Comparison of ENCODE assay signal across 32 cellular contexts in the genomic region with DNA sequence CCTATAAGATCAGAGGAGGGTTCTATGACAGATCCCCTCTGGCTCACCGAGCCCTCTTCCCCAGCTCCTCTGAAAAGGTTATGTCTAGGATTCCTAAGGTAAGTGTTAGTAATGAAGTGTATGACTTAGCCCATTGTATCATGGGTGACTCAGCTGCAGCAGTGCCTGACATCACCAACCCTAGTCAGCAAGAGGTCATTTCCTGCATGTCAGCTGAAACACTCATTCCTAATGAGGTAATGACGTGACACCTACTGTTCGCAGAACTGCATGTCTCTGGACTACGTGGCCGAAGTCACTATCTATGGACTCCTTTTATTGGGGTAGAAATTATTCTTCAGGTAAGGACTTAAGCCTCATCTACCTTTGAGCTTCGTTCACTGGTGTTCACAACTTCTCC.
DNase-seq lines count a peak whose midpoint lies in the region; ATAC-seq, FAIRE-seq and TF ChIP-seq lines count a peak whose summit lies in the region.
"Had no signal": no experiment of that assay in that cellular context is flagged by ENCODE, and none has a peak within 500 bp of the region (broad histone marks: within the 10 kb centered on the region; RNA-seq: fewer than 3 reads in every experiment).

No MANE protein-coding gene starts in this region.

- no peaks in the 10 kb centered on the region for H3K4me1 ChIP-seq in HepG2 (ENCODE audit: insufficient read depth, low read length)
- H3K4me1 ChIP-seq in right lobe of liver: no peaks in the 10 kb centered on the region
- H3K4me1 ChIP-seq in H1 (replicated peaks in 1 of 4; ENCODE audit: control insufficient read depth in 3 of 4, insufficient read depth in 4 of 4, low read length in 3 of 4): no peaks in the 10 kb centered on the region
- H3K4me1 ChIP-seq in MM.1S (ENCODE audit: low read length): no peaks in the 10 kb centered on the region
- H3K4me1 ChIP-seq: BLaER1, breast epithelium, Caco-2, lower lobe of right lung, parathyroid adenoma, upper lobe of left lung had no signal

- H4K8ac ChIP-seq in H1 (ENCODE audit: extremely low read depth, insufficient read depth, low read length): no peak overlapping the region

- H4K5ac ChIP-seq in H1 (ENCODE audit: insufficient read length, low read depth, low read length): no peak overlapping the region

- no peak overlapping the region for H2BK15ac ChIP-seq in H1 (ENCODE audit: low read length)

- H3F3A ChIP-seq in MM.1S (ENCODE audit: insufficient read depth, low read length): no peaks in the 10 kb centered on the region

- ATAC-seq in HepG2: no peak
- ATAC-seq in right lobe of liver: no peak
- no peak for ATAC-seq in GM21447 (IDR thresholded peaks at IDR 0.05; ENCODE audit: unreplicated experiment)
- ATAC-seq: activated T-cell treated with anti-CD3 and anti-CD28 coated beads, Interleukin-2, amount 50 U/mL, for 72 hours; heart left ventricle; lower lobe of right lung; right cardiac atrium had no signal

- H3K27me3 ChIP-seq in HepG2 (ENCODE audit: control insufficient read depth in 1 of 2, insufficient read depth in 2 of 2, low read length in 2 of 2): peaks cover 0 to 12% of the 10 kb centered on the region in 2 experiments; a peak in 3 of 5 replicates
- no peaks in the 10 kb centered on the region for H3K27me3 ChIP-seq in right lobe of liver
- no peaks in the 10 kb centered on the region for H3K27me3 ChIP-seq in H1 (replicated peaks in 1 of 4; ENCODE audit: control insufficient read depth in 3 of 4, extremely low read depth in 1 of 4, insufficient read depth in 3 of 4, low read length in 3 of 4)
- no peaks in the 10 kb centered on the region for H3K27me3 ChIP-seq in MM.1S (replicated peaks; ENCODE audit: insufficient read depth, low read length)
- H3K27me3 ChIP-seq: BLaER1, breast epithelium, heart left ventricle, upper lobe of left lung had no signal

- H3K27ac ChIP-seq in HepG2 (ENCODE audit: extremely low read length, insufficient read depth, low read length) (no peak overlapping the region), right lobe of liver (no peak overlapping the region), H1 (ENCODE audit: low read depth, low read length) (no peak overlapping the region), MM.1S (ENCODE audit: low read length) (no peak overlapping the region)
- H3K27ac ChIP-seq: BLaER1, breast epithelium, epithelial cell of prostate, heart left ventricle, lower lobe of right lung, parathyroid adenoma, upper lobe of left lung, WERI-Rb-1 had no signal

- H2AFZ ChIP-seq in HepG2 (ENCODE audit: low read length) (no peak overlapping the region), H1 (ENCODE audit: low read length) (no peak overlapping the region), MM.1S (ENCODE audit: low read length) (no peak overlapping the region)
- H2AFZ ChIP-seq: parathyroid adenoma had no signal

- H3K9me3 ChIP-seq in HepG2 (ENCODE audit: low read length): no peaks in the 10 kb centered on the region
- H3K9me3 ChIP-seq in right lobe of liver: no peaks in the 10 kb centered on the region
- H3K9me3 ChIP-seq in H1 (ENCODE audit: insufficient read depth in 2 of 2, low read depth in 1 of 2, low read length in 1 of 2): peaks cover 0 to 3% of the 10 kb centered on the region in 2 experiments; a peak in 2 of 4 replicates
- no peaks in the 10 kb centered on the region for H3K9me3 ChIP-seq in MM.1S (replicated peaks; ENCODE audit: insufficient read depth, low read length)
- H3K9me3 ChIP-seq: BLaER1, breast epithelium, Caco-2, heart left ventricle, lower lobe of right lung, upper lobe of left lung had no signal

- H3K56ac ChIP-seq in H1 (replicated peaks; ENCODE audit: insufficient read length, low read depth, low read length): no peak overlapping the region

- no peak overlapping the region for H3K18ac ChIP-seq in H1 (ENCODE audit: extremely low read depth, low read length)

- TF ChIP-seq CTCF in HepG2 (CRISPR knock-in tag; IDR thresholded peaks at IDR 0.05) (no peak), right lobe of liver (IDR thresholded peaks at IDR 0.05) (no peak), H1 (IDR thresholded peaks at IDR 0.05; ENCODE audit: control extremely low read depth in 1 of 3, insufficient read depth in 1 of 3, low read depth in 1 of 3, low read length in 3 of 3) (no peak), MM.1S (IDR thresholded peaks at IDR 0.05; ENCODE audit: low read length) (no peak)

- H3K23me2 ChIP-seq in H1 (ENCODE audit: low read depth, low read length): no peaks in the 10 kb centered on the region

- H3K36me3 ChIP-seq in HepG2 (replicated peaks in 1 of 2; ENCODE audit: control insufficient read depth in 1 of 2, insufficient read depth in 2 of 2, low read length in 2 of 2) (no peaks in the 10 kb centered on the region), right lobe of liver (no peaks in the 10 kb centered on the region), H1 (ENCODE audit: control insufficient read depth in 2 of 4, insufficient read depth in 4 of 4, low read length in 3 of 4) (no peaks in the 10 kb centered on the region), MM.1S (replicated peaks; ENCODE audit: insufficient read depth, low read length) (no peaks in the 10 kb centered on the region)
- H3K36me3 ChIP-seq: BLaER1, breast epithelium, heart left ventricle, lower lobe of right lung, upper lobe of left lung, WERI-Rb-1 had no signal

- DNase-seq in HepG2 (ENCODE audit: low spot score) (no peak), right lobe of liver (no peak), RPMI8226 (peak; percentile 37), H1 (ENCODE audit: low read depth in 1 of 2, low spot score in 2 of 2) (no peak), urothelium cell line (ENCODE audit: low spot score) (peak; percentile 21), glomerular visceral epithelial cell (ENCODE audit: extremely low spot score) (no peak), MM.1S (no peak)
- DNase-seq: ACHN; activated CD4-positive, alpha-beta T cell treated with anti-CD3 and anti-CD28 coated beads, Interleukin-2, amount 10 ng/mL, durations not matched to agents 7 days and 5 days; activated naive CD4-positive, alpha-beta T cell treated with anti-CD3 and anti-CD28 coated beads, Interleukin-2, amount 50 U/mL, for 16 hours; activated T-cell treated with anti-CD3 and anti-CD28 coated beads, Interleukin-2, amount 50 U/mL, for 72 hours; amniotic stem cell; Caco-2; heart left ventricle; kidney glomerular epithelial cell; lower lobe of right lung; NCI-H1105; NCI-H1930; NCI-H2227 treated with DMSO at 0.1 percent for 48 hours; NCI-H774; right cardiac atrium; Right ventricle myocardium superior; stimulated activated CD4-positive, alpha-beta T cell treated with anti-CD3 and anti-CD28 coated beads, Interleukin-2, amount 100 ng/mL, for 48 hours; SW 1271; T1000; upper lobe of left lung; WERI-Rb-1 had no signal

- no peak overlapping the region for H3K23ac ChIP-seq in H1 (ENCODE audit: insufficient read length)

- TF ChIP-seq RAD21 in HepG2 (CRISPR knock-in tag; IDR thresholded peaks at IDR 0.05) (no peak), H1 (IDR thresholded peaks at IDR 0.05 in 1 of 2, conservative IDR thresholded peaks at IDR 0.05 in 1 of 2; ENCODE audit: low read depth in 2 of 2, low read length in 2 of 2) (no peak)

- TF ChIP-seq EP300 in HepG2 (IDR thresholded peaks at IDR 0.05; ENCODE audit: low read depth in 2 of 2, low read length in 2 of 2): no peak
- no peak for TF ChIP-seq EP300 in HepG2 (CRISPR knock-in tag; IDR thresholded peaks at IDR 0.05; ENCODE audit: borderline replicate concordance)
- no peak for TF ChIP-seq EP300 in H1 (IDR thresholded peaks at IDR 0.05; ENCODE audit: borderline replicate concordance in 1 of 2, low read depth in 2 of 2, low read length in 2 of 2)

- H4K20me1 ChIP-seq in HepG2 (ENCODE audit: insufficient read depth, low read length) (no peaks in the 10 kb centered on the region), H1 (replicated peaks in 1 of 2; ENCODE audit: control insufficient read depth in 1 of 2, insufficient read depth in 2 of 2, low read length in 2 of 2) (no peaks in the 10 kb centered on the region), MM.1S (ENCODE audit: insufficient read depth, low read length) (no peaks in the 10 kb centered on the region)
- H4K20me1 ChIP-seq: BLaER1 had no signal

- peak overlapping the region; percentile 64 for H3K4ac ChIP-seq in H1 (replicated peaks; ENCODE audit: insufficient read length, low read depth, low read length)

- no peak for FAIRE-seq in HepG2 (lab: Jason Lieb, UNC)
- no peak for FAIRE-seq in H1 (lab: Jason Lieb, UNC)
- no peak for FAIRE-seq in urothelium cell line (lab: Jason Lieb, UNC)

- CTCF ChIA-PET in HepG2 (lab: Yijun Ruan, JAX; ENCODE audit: low intra/inter-chr PET ratio, low total read pairs) (no interaction called here), H1 (lab: Charles Lee; ENCODE audit: partially characterized antibody) (interaction anchor here (0.9 kb wide), 1 partner anchor 17 kb away, joined by 5 read pairs; no protein-coding TSS in a partner anchor)

- H3K79me1 ChIP-seq in H1 (ENCODE audit: low read depth, low read length): no peaks in the 10 kb centered on the region

- in situ Hi-C loops in HepG2 (cut with HindIII; ENCODE audit: extremely low pct_ligation_motif_present, low pct_unique_long_range_greater_than_20kb): no loop called here

- 19% methylated on average over 6 of the region's 6 CpGs for WGBS in HepG2 (ENCODE audit: low lambda C conversion rate)
- 55% methylated on average over 6 of the region's 6 CpGs for WGBS in right lobe of liver (ENCODE audit: insufficient coverage, low coverage, low lambda C conversion rate, missing lambda C conversion rate)
- WGBS in H1 (ENCODE audit: extremely low coverage in 1 of 2, insufficient coverage in 1 of 2, insufficient read length in 1 of 2, insufficient replicate concordance in 2 of 2, low coverage in 1 of 2, low lambda C conversion rate in 2 of 2, missing lambda C conversion rate in 1 of 2), 2 experiments: 93% methylated on average over 6 of the region's 6 CpGs; no CpG with 5 or more reads in 1 of the 2 experiments

- H3K9ac ChIP-seq in HepG2 (ENCODE audit: insufficient read depth, low read depth, low read length) (no peak overlapping the region), H1 (replicated peaks in 1 of 4; ENCODE audit: extremely low read depth in 1 of 4, low read depth in 3 of 4, low read length in 3 of 4) (no peak overlapping the region), MM.1S (ENCODE audit: low read length) (no peak overlapping the region)
- H3K9ac ChIP-seq: BLaER1, parathyroid adenoma had no signal

- no peak overlapping the region for H2BK12ac ChIP-seq in H1 (ENCODE audit: low read depth, low read length)

- H3K14ac ChIP-seq in H1 (ENCODE audit: insufficient read length): no peak overlapping the region

- H3K9me2 ChIP-seq in MM.1S (replicated peaks; ENCODE audit: insufficient read depth, low read length): no peaks in the 10 kb centered on the region

- H3K4me3 ChIP-seq in HepG2 (replicated peaks in 1 of 3; ENCODE audit: insufficient read depth in 1 of 3, low read depth in 2 of 3, low read length in 3 of 3) (no peak overlapping the region), right lobe of liver (no peak overlapping the region), H1 (ENCODE audit: extremely low read depth in 1 of 4, insufficient read depth in 2 of 4, low read depth in 3 of 4, low read length in 4 of 4) (no peak overlapping the region), MM.1S (ENCODE audit: low read length) (no peak overlapping the region)
- H3K4me3 ChIP-seq: BLaER1, breast epithelium, heart left ventricle, lower lobe of right lung, upper lobe of left lung had no signal

- no TSS peak for BruUV-seq in HepG2 (replicated peaks; lab: Mats Ljungman, UMichigan)

- intact Hi-C loops in HepG2 (cut with micrococcal nuclease; ENCODE audit: unreplicated experiment): no loop called here
- intact Hi-C loops in right lobe of liver (cut with DNase I): no loop called here

- H3K4me2 ChIP-seq in HepG2 (ENCODE audit: low read depth, low read length): no peak overlapping the region
- H3K4me2 ChIP-seq in H1 (ENCODE audit: insufficient read depth in 1 of 2, low read depth in 2 of 2, low read length in 2 of 2): no peak overlapping the region
- H3K4me2 ChIP-seq in MM.1S (ENCODE audit: low read depth, low read length): no peak overlapping the region
- H3K4me2 ChIP-seq: BLaER1 had no signal

- no peak overlapping the region for H4K91ac ChIP-seq in H1 (replicated peaks; ENCODE audit: insufficient read length, low read length)

- POLR2A ChIA-PET in HepG2 (lab: Yijun Ruan, JAX) (no interaction called here), H1 (lab: Charles Lee; ENCODE audit: partially characterized antibody) (no interaction called here)

- H2AK5ac ChIP-seq in H1 (ENCODE audit: low read depth, low read length): no peak overlapping the region

- TF ChIP-seq POLR2A in HepG2 (IDR thresholded peaks at IDR 0.05; ENCODE audit: insufficient read depth in 1 of 2, low read depth in 2 of 2, low read length in 2 of 2): no peak
- TF ChIP-seq POLR2A in right lobe of liver (IDR thresholded peaks at IDR 0.05): no peak
- no peak for TF ChIP-seq POLR2A in H1 (IDR thresholded peaks at IDR 0.05; ENCODE audit: control extremely low read depth in 1 of 2, low read depth in 2 of 2, low read length in 2 of 2)

- no peak overlapping the region for H2BK120ac ChIP-seq in H1 (replicated peaks; ENCODE audit: low read depth, low read length)

- H3K79me2 ChIP-seq in HepG2 (ENCODE audit: insufficient read depth, low read length) (no peaks in the 10 kb centered on the region), H1 (ENCODE audit: control insufficient read depth in 1 of 2, insufficient read depth in 2 of 2, low read length in 2 of 2) (no peaks in the 10 kb centered on the region), MM.1S (ENCODE audit: low read length) (no peaks in the 10 kb centered on the region)
- H3K79me2 ChIP-seq: parathyroid adenoma had no signal

- H2BK5ac ChIP-seq in H1 (ENCODE audit: low read depth, low read length): no peak overlapping the region

- H2BK20ac ChIP-seq in H1 (ENCODE audit: low read length): no peak overlapping the region

Comparison
In these comparisons a context has a peak if more than half of its experiments do, and no peak if none do; other contexts are left out.
1. DNase-seq: peak in RPMI8226 (single experiment) and urothelium cell line (single experiment); none in HepG2 (single experiment), right lobe of liver (0 of 3), H1 (0 of 2), glomerular visceral epithelial cell (single experiment) and MM.1S (single experiment).